In the genomic region with DNA sequence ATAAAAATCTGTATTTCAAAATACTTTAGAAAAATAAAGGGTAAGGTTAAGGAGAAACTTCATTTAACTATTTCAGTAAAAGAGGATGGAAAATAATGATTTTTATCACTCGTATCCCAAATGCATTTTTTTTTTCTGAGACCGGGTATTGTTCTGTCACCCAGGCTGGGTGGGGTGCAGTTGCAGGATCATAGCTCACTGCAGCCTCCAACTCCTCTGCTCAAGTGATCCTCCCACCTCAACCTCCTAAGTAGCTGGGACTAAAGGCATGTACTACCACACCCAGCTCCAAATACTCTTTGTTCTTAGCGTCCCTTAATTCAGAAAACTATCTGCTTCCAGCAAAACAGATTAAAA, we compare ENCODE assay signal across 16 cellular contexts.
"Had no signal": no experiment of that assay in that cellular context is flagged by ENCODE, and none has a peak within 500 bp of the region (broad histone marks: within the 10 kb centered on the region; RNA-seq: fewer than 3 reads in every experiment).

No MANE protein-coding gene starts in this region.

- FAIRE-seq: endometrium, islet of Langerhans, urothelium cell line had no signal

- H3K4me3 ChIP-seq: esophagus muscularis mucosa, gastrocnemius medialis, heart right ventricle, spleen had no signal

- H3K9me3 ChIP-seq: esophagus muscularis mucosa, gastrocnemius medialis had no signal

- H3K4me3 Mint-ChIP-seq: nephron progenitor cell, type B pancreatic cell had no signal

- ATAC-seq: naive thymus-derived CD4-positive, alpha-beta T cell; sciatic nerve had no signal

- H3K27ac Mint-ChIP-seq: nephron progenitor cell had no signal

- H3K36me3 ChIP-seq: esophagus muscularis mucosa, gastrocnemius medialis, heart right ventricle had no signal

- DNase-seq: effector memory CD4-positive, alpha-beta T cell; gastrocnemius medialis; heart right ventricle; hypothalamus; kidney glomerular epithelial cell; naive thymus-derived CD4-positive, alpha-beta T cell; nephron progenitor cell; spleen; stimulated activated CD4-positive, alpha-beta T cell treated with anti-CD3 and anti-CD28 coated beads, Interleukin-4, amount 100 ng/mL, for 24 hours; stimulated activated naive B cell treated with anti-CD40 and anti-IgM and Interleukin-4, amounts not matched to agents 10 μg/mL and 1 μg/mL and 100 μg/mL, for 72 hours had no signal

- H3K27me3 ChIP-seq: esophagus muscularis mucosa, gastrocnemius medialis, heart right ventricle, spleen had no signal

- H3K27me3 Mint-ChIP-seq: naive thymus-derived CD4-positive, alpha-beta T cell; stimulated activated naive B cell treated with anti-CD40 and anti-IgM and Interleukin-4, amounts not matched to agents 10 μg/mL and 1 μg/mL and 100 μg/mL, for 72 hours; type B pancreatic cell had no signal

- H3K27ac ChIP-seq: esophagus muscularis mucosa, heart right ventricle, spleen had no signal
